In genomic region chr5:132747064-132747692, GRCh38 we compare ENCODE assay signal across 8 cellular contexts. TPM values are rescaled to one million over a fixed set of nuclear protein-coding genes. Genes with fewer than 3 reads are reported as not detected.
DNase-seq lines count a peak whose midpoint lies in the region; ATAC-seq and TF ChIP-seq lines count a peak whose summit lies in the region.

Gene CCNI2, plus strand, starts transcription at chr5:132747426. Its CDS starts 70 bp downstream, at chr5:132747496.

- H3K4me1 ChIP-seq in sigmoid colon, result peaks cover 0 to 13% (median 11%) of the 10 kb centered on the region in 4 donors

- H3K36me3 ChIP-seq in sigmoid colon, result no peaks in the 10 kb centered on the region

- no peaks in the 10 kb centered on the region for H3K9me3 Mint-ChIP-seq in activated T-helper 17 cell treated with anti-CD3 and anti-CD28 coated beads, Interleukin-2, amount 50 U/mL, for 72 hours
- peaks cover 5% of the 10 kb centered on the region for H3K9me3 Mint-ChIP-seq in glutamatergic neuron (ENCODE audit: unreplicated experiment)

- H3K27me3 ChIP-seq in sigmoid colon, result peaks cover 20 to 54% (median 36%) of the 10 kb centered on the region in 3 donors

- H3K36me3 Mint-ChIP-seq in activated T-helper 17 cell treated with anti-CD3 and anti-CD28 coated beads, Interleukin-2, amount 50 U/mL, for 72 hours (ENCODE audit: low read depth), result peaks cover 9% of the 10 kb centered on the region
- peaks cover 4% of the 10 kb centered on the region for H3K36me3 Mint-ChIP-seq in glutamatergic neuron (ENCODE audit: unreplicated experiment)

- H3K27ac Mint-ChIP-seq in activated T-helper 17 cell treated with anti-CD3 and anti-CD28 coated beads, Interleukin-2, amount 50 U/mL, for 72 hours, result peak within 1 kb of the TSS; percentile 72
- no peak within 1 kb of the TSS for H3K27ac Mint-ChIP-seq in glutamatergic neuron (ENCODE audit: unreplicated experiment)

- 1% methylated on average over 61 of the region's 61 CpGs for WGBS in sigmoid colon, 2 donors

- DNase-seq in M059J (ENCODE audit: low read depth) (peak; percentile 13), glutamatergic neuron (peak; percentile 53), sigmoid colon (no peak), NAMALWA (ENCODE audit: low spot score) (no peak), NCI-H1436 (lab: John Stamatoyannopoulos, UW) (no peak), hippocampal formation (lab: John Stamatoyannopoulos, UW) (no peak)

- no peak for TF ChIP-seq POLR2A in sigmoid colon (IDR thresholded peaks at IDR 0.05)

- H3K27ac ChIP-seq in sigmoid colon, result no peak within 1 kb of the TSS

- peaks cover 18% of the 10 kb centered on the region for H3K4me1 Mint-ChIP-seq in activated T-helper 17 cell treated with anti-CD3 and anti-CD28 coated beads, Interleukin-2, amount 50 U/mL, for 72 hours
- peaks cover 3% of the 10 kb centered on the region for H3K4me1 Mint-ChIP-seq in glutamatergic neuron (ENCODE audit: low read depth, unreplicated experiment)

- intact Hi-C loops in sigmoid colon (cut with DNase I), result no loop called here

- peak within 1 kb of the TSS; percentile 77 for H3K4me3 Mint-ChIP-seq in activated T-helper 17 cell treated with anti-CD3 and anti-CD28 coated beads, Interleukin-2, amount 50 U/mL, for 72 hours
- peak within 1 kb of the TSS; percentile 69 for H3K4me3 Mint-ChIP-seq in glutamatergic neuron (ENCODE audit: unreplicated experiment)

- peak; percentile 42 for ATAC-seq in GM19025 (IDR thresholded peaks at IDR 0.05; ENCODE audit: low read depth, unreplicated experiment)
- ATAC-seq in activated T-helper 17 cell treated with anti-CD3 and anti-CD28 coated beads, Interleukin-2, amount 50 U/mL, for 72 hours (replicated peaks), result peak; percentile 64

- no peaks in the 10 kb centered on the region for H3K9me3 ChIP-seq in sigmoid colon

- TF ChIP-seq EP300 in sigmoid colon (IDR thresholded peaks at IDR 0.05), result no peak

- no peaks in the 10 kb centered on the region for H3K27me3 Mint-ChIP-seq in activated T-helper 17 cell treated with anti-CD3 and anti-CD28 coated beads, Interleukin-2, amount 50 U/mL, for 72 hours
- peaks cover 10% of the 10 kb centered on the region for H3K27me3 Mint-ChIP-seq in glutamatergic neuron (ENCODE audit: unreplicated experiment)

- TF ChIP-seq CTCF in glutamatergic neuron (IDR thresholded peaks at IDR 0.05; ENCODE audit: partially characterized antibody, unreplicated experiment), result peak; percentile 24
- TF ChIP-seq CTCF in sigmoid colon (IDR thresholded peaks at IDR 0.05), result no peak

- H3K4me3 ChIP-seq in sigmoid colon, result peak within 1 kb of the TSS in 3 of 4 donors; percentile 21 to 46 (median 41)

RNA-seq across cellular contexts. Expression of gene CCNI2, which starts in this region (rescaled TPM):
- not detected in 2 replicates for total RNA-seq in M059J (2014; rRNA removed; shearing (Covaris generic))
- total RNA-seq in activated T-helper 17 cell treated with anti-CD3 and anti-CD28 coated beads, Interleukin-2, amount 50 U/mL, for 72 hours, result 1 to 10 TPM; 1.2 to 3.3 TPM
- total RNA-seq in glutamatergic neuron (ENCODE audit: unreplicated experiment), result 0.17 TPM
- total RNA-seq in sigmoid colon, result 1 to 10 TPM in 1 of 4 donors, not detected in 3; 1.4 TPM
- polyA plus RNA-seq in sigmoid colon, result 1 to 10 TPM; 1.8 to 5.3 (median 2.3) TPM

Comparison
In these comparisons a context has a peak if more than half of its experiments do, and no peak if none do; other contexts are left out.
1. Peak in DNase-seq in M059J; RNA of the gene not detected or under 1 TPM.
2. Peak in DNase-seq in glutamatergic neuron; RNA of the gene not detected or under 1 TPM.